Comparison of ENCODE assay signal across 15 cellular contexts in the genomic region with DNA sequence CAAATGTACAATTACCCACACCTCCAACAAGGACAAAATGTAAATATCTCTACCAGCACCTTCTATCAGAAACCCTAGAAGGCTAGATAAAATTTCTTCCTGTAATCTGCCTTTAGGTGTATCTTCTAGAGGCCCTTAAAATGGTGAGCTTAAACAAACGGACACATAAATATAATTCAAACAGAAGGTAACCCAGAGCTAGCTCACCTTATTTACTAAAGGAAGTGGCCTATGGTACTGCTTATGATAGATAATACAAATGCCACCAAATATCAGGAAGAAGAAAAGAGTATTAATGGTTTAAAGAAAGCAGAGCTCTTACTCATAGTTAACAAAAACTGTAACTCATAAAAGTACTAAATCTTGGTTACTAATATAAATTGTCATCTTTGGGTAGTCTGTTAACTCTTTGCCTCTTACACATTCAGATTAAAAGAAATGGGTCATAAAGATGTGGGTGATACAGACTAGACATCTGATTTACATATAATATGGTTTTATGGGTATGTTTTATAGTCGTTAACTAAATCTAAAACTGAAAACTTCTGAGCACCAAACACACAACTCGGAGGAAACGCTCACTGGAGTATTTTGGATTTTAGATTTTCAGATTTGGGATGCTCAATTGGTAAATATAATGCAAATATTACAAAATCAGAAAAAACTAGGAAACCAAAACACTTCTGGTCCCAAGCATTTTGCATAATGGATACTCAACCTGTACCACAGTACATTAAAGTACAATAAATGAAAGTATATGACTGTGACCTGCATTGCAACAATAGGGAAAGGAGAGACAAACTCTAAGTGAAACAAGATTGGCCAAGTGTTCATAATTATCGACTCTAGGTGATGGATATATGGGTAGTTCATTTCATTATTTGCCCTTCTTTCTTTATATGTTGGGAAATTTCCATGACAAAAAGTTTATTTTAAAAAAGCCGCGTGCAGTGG.
"Had no signal": no experiment of that assay in that cellular context is flagged by ENCODE, and none has a peak within 500 bp of the region (broad histone marks: within the 10 kb centered on the region; RNA-seq: fewer than 3 reads in every experiment).

No MANE protein-coding gene starts in this region.

- H3K36me3 ChIP-seq: brain microvascular endothelial cell had no signal

- H3K27ac ChIP-seq: brain microvascular endothelial cell had no signal

- H3K27me3 ChIP-seq: brain microvascular endothelial cell had no signal

- DNase-seq: activated CD4-positive, alpha-beta T cell treated with anti-CD3 and anti-CD28 coated beads, Interleukin-2, amount 50 U/mL, for 1 hour; activated CD4-positive, CD25-positive, alpha-beta regulatory T cell; activated CD8-positive, alpha-beta memory T cell treated with anti-CD3 and anti-CD28 coated beads for 24 hours; activated naive CD8-positive, alpha-beta T cell treated with anti-CD3 and anti-CD28 coated beads for 36 hours; brain microvascular endothelial cell; effector CD8-positive, alpha-beta T cell; foreskin fibroblast; immature natural killer cell; mesendoderm; nephron progenitor cell; occipital lobe; stimulated activated CD4-positive, alpha-beta T cell treated with anti-CD3 and anti-CD28 coated beads, Interleukin-2, amount 100 ng/mL, for 48 hours had no signal

- ATAC-seq: stimulated activated memory B cell treated with anti-CD40 and anti-IgM and Interleukin-4, amounts not matched to agents 10 μg/mL and 1 μg/mL and 100 μg/mL, for 72 hours had no signal

- FAIRE-seq: TTC549, urothelium cell line had no signal
